12 cellular contexts compared by ENCODE assay signal in the genomic region with DNA sequence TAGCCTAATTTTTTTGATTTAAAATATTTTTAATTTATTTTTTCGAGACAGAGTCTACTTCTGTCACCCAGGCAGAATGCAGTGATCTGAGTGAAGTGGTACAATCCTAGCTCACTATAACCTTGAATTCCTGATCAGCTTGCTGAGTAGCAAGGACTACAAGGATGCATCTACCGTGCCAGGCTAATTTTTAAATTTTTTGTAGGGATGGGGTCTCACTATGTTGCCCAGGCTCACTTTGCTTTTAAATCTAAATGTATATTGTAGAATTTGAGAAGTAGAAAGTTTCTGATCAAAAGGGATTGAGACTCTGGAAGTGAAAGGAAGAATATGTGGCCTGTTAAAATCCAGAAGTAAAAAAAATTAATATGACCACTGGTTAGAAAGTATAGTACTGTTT. TPM values are rescaled to one million over a fixed set of nuclear protein-coding genes. Genes with fewer than 3 reads are reported as not detected.
DNase-seq lines count a peak whose midpoint lies in the region; ATAC-seq and TF ChIP-seq lines count a peak whose summit lies in the region.
"Had no signal": no experiment of that assay in that cellular context is flagged by ENCODE, and none has a peak within 500 bp of the region (broad histone marks: within the 10 kb centered on the region; RNA-seq: fewer than 3 reads in every experiment).

No MANE protein-coding gene starts in this region.

- TF ChIP-seq CTCF in CD14-positive monocyte (IDR thresholded peaks at IDR 0.05) (no peak), NB4 (IDR thresholded peaks at IDR 0.05; ENCODE audit: low read depth, low read length) (no peak), epithelial cell of esophagus (IDR thresholded peaks at IDR 0.05; ENCODE audit: insufficient read depth, low read depth, low read length, missing control alignments) (no peak), gastrocnemius medialis (IDR thresholded peaks at IDR 0.05 in 4 of 5, conservative IDR thresholded peaks at IDR 0.05 in 1 of 5) (no peak)

- intact Hi-C loops in CD14-positive monocyte (cut with micrococcal nuclease) = loop anchor here (5.0 kb wide), 1 partner anchor 47 kb away; a partner anchor contains a TSS
- intact Hi-C loops in gastrocnemius medialis (cut with DNase I; ENCODE audit: low total_unique reads) = loop anchor here (5.0 kb wide), 2 partner anchors 58 to 102 kb away; a partner anchor contains a TSS

- no peak for ATAC-seq in gastrocnemius medialis
- no peak for ATAC-seq in HG03571 (IDR thresholded peaks at IDR 0.05; ENCODE audit: unreplicated experiment)
- no peak for ATAC-seq in GM21515 (IDR thresholded peaks at IDR 0.05; ENCODE audit: unreplicated experiment)

- H3K4me3 Mint-ChIP-seq in CD14-positive monocyte = no peak overlapping the region

- H3K9me3 ChIP-seq in gastrocnemius medialis = no peaks in the 10 kb centered on the region

- H3K9me3 Mint-ChIP-seq in CD14-positive monocyte = no peaks in the 10 kb centered on the region

- no peaks in the 10 kb centered on the region for H3K27me3 ChIP-seq in gastrocnemius medialis

- no peaks in the 10 kb centered on the region for H3K36me3 ChIP-seq in gastrocnemius medialis

- peaks cover 12 to 20% of the 10 kb centered on the region in 2 donors for H3K36me3 Mint-ChIP-seq in CD14-positive monocyte

- H3K4me1 Mint-ChIP-seq in CD14-positive monocyte = peaks cover 46% of the 10 kb centered on the region

- H3K27ac ChIP-seq in gastrocnemius medialis = peak overlapping the region; percentile 83 to 94 (median 91)

- peak overlapping the region; percentile 91 for H3K4me3 ChIP-seq in NB4 (ENCODE audit: low read depth, low read length)
- H3K4me3 ChIP-seq in epithelial cell of esophagus (ENCODE audit: low read length) = peak overlapping the region; percentile 22
- H3K4me3 ChIP-seq in gastrocnemius medialis = peak overlapping the region in 3 of 4 donors; percentile 86 to 95 (median 88)

- peak overlapping the region in 6 of 7 donors; percentile 45 to 98 (median 96) for H3K27ac Mint-ChIP-seq in CD14-positive monocyte

- DNase-seq in CD14-positive monocyte (ENCODE audit: low spot score) = no peak
- DNase-seq in NB4 (ENCODE audit: low read depth) = no peak
- DNase-seq in epithelial cell of esophagus (ENCODE audit: low read depth) = no peak
- DNase-seq in gastrocnemius medialis = no peak
- DNase-seq in GM19240 (ENCODE audit: insufficient read length, low spot score) = no peak
- no peak for DNase-seq in RPMI8226
- DNase-seq: activated CD4-positive, alpha-beta T cell treated with anti-CD3 and anti-CD28 coated beads, Interleukin-2, amount 50 U/mL, for 48 hours; COR-L47; NCI-H1417; stimulated activated CD4-positive, alpha-beta T cell treated with anti-CD3 and anti-CD28 coated beads, Interleukin-2, amount 100 ng/mL, for 24 hours had no signal

- in situ Hi-C loops in gastrocnemius medialis (cut with MboI; ENCODE audit: low sequenced_read_pairs in 4 of 4) = no loop called here

- TF ChIP-seq POLR2A in NB4 (IDR thresholded peaks at IDR 0.05; ENCODE audit: extremely low read depth, insufficient read length) (no peak), gastrocnemius medialis (IDR thresholded peaks at IDR 0.05) (no peak)

- H3K27me3 Mint-ChIP-seq in CD14-positive monocyte (ENCODE audit: low read depth in 3 of 3) = peaks cover 0 to 2% (median 1%) of the 10 kb centered on the region in 3 donors

- H3K4me1 ChIP-seq in gastrocnemius medialis = peaks cover 10 to 18% of the 10 kb centered on the region in 2 donors

RNA-seq across cellular contexts. Expression of a gene that starts 1.6 kb away (rescaled TPM):
- polyA plus RNA-seq in CD14-positive monocyte = 10 to 100 TPM; 29.4 to 36.2 TPM
- total RNA-seq in gastrocnemius medialis = 10 to 100 TPM; 19.2 to 71.6 (median 31.2) TPM

RNA-seq across cellular contexts. Expression of a gene that starts 48.9 kb away (rescaled TPM):
- 10 to 100 TPM in 1 of 2 donors, 1 to 10 TPM in 1; 9.1 to 10.3 TPM for polyA plus RNA-seq in CD14-positive monocyte
- 10 to 100 TPM in 3 of 4 donors, 1 to 10 TPM in 1; 9.4 to 20.0 (median 15.5) TPM for total RNA-seq in gastrocnemius medialis

RNA-seq across cellular contexts. Expression of a gene that starts 55.9 kb away (rescaled TPM):
- polyA plus RNA-seq in CD14-positive monocyte = 10 to 100 TPM; 21.4 to 23.9 TPM
- total RNA-seq in gastrocnemius medialis = 10 to 100 TPM; 18.0 to 27.3 (median 25.0) TPM

Comparison
In these comparisons a context has a peak if more than half of its experiments do, and no peak if none do; other contexts are left out.
1. H3K4me3 ChIP-seq: peak in every context shown above with its lines; median percentile 91 in NB4; 88 in gastrocnemius medialis; 22 in epithelial cell of esophagus.